12 cellular contexts compared by ENCODE assay signal in the genomic region with DNA sequence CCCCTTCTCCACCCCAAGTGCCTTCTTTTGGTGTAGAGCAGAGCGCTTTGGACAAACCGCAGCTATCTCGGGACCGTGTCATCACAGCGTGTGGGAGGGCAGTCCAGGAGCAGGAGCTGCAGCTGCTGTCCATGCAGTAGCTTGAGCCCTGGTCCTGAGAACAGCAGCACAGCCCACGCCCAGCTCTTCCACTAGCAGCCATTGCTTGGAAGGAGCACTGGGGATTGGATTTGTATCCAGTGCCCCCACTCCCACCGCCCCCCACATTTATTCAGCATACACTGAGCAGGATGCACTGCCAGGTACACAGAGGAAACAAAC.
DNase-seq lines count a peak whose midpoint lies in the region; ATAC-seq and TF ChIP-seq lines count a peak whose summit lies in the region.
"Had no signal": no experiment of that assay in that cellular context is flagged by ENCODE, and none has a peak within 500 bp of the region (broad histone marks: within the 10 kb centered on the region; RNA-seq: fewer than 3 reads in every experiment).

No MANE protein-coding gene starts in this region.

- no peak overlapping the region for H3K9ac ChIP-seq in skeletal muscle satellite cell (ENCODE audit: low read depth, low read length)
- H3K9ac ChIP-seq: KMS-11 had no signal

- intact Hi-C loops in heart right ventricle (cut with DNase I), result loop anchor here in 7 of 10 donors (5.0 to 10.0 kb wide), 4 partner anchors 45 to 127 kb away; a partner anchor contains a TSS

- TF ChIP-seq CTCF in RWPE2 (IDR thresholded peaks at IDR 0.05; ENCODE audit: poor library complexity, severe bottlenecking) (no peak), heart right ventricle (IDR thresholded peaks at IDR 0.05) (no peak)

- H3K36me3 ChIP-seq in RWPE2 (ENCODE audit: low read depth) (no peaks in the 10 kb centered on the region), heart right ventricle (peaks cover 0 to 5% (median 0%) of the 10 kb centered on the region in 9 donors), skeletal muscle satellite cell (ENCODE audit: insufficient read depth, low read length) (no peaks in the 10 kb centered on the region)

- H3K27me3 ChIP-seq in RWPE2 (ENCODE audit: insufficient read depth, poor library complexity, severe bottlenecking), result no peaks in the 10 kb centered on the region
- H3K27me3 ChIP-seq in heart right ventricle, result no peaks in the 10 kb centered on the region
- H3K27me3 ChIP-seq in skeletal muscle satellite cell (ENCODE audit: control insufficient read depth, insufficient read depth, low read length), result no peaks in the 10 kb centered on the region

- H3K4me1 ChIP-seq in RWPE2 (ENCODE audit: insufficient read depth, poor library complexity, severe bottlenecking) (peaks cover 59% of the 10 kb centered on the region), heart right ventricle (peaks cover 23 to 87% (median 73%) of the 10 kb centered on the region in 9 donors), skeletal muscle satellite cell (ENCODE audit: control insufficient read depth, insufficient read depth, low read length) (peaks cover 34% of the 10 kb centered on the region)

- ATAC-seq in RWPE2 (ENCODE audit: low read depth), result no peak
- peak; percentile 30 to 61 (median 50) for ATAC-seq in heart right ventricle
- ATAC-seq in HG02798 (IDR thresholded peaks at IDR 0.05; ENCODE audit: poor library complexity, unreplicated experiment), result no peak
- ATAC-seq: stimulated activated effector memory CD8-positive, alpha-beta T cell treated with anti-CD3 and anti-CD28 coated beads, Interleukin-12 subunit alpha, Interleukin-12 subunit beta, amount 100 ng/mL, for 72 hours had no signal

- peak overlapping the region; percentile 49 for H3K4me2 ChIP-seq in skeletal muscle satellite cell (ENCODE audit: low read length)
- H3K4me2 ChIP-seq: KMS-11 had no signal

- no peaks in the 10 kb centered on the region for H3K9me3 ChIP-seq in RWPE2 (ENCODE audit: severe bottlenecking)
- no peaks in the 10 kb centered on the region for H3K9me3 ChIP-seq in heart right ventricle
- H3K9me3 ChIP-seq in skeletal muscle satellite cell (replicated peaks; ENCODE audit: low read length), result no peaks in the 10 kb centered on the region

- peak; percentile 19 for DNase-seq in GM04504 (ENCODE audit: low read depth)
- no peak for DNase-seq in RWPE2 (ENCODE audit: low spot score)
- DNase-seq in heart right ventricle, result peak in 1 of 2 donors; percentile 41
- no peak for DNase-seq in NCI-H510A (lab: John Stamatoyannopoulos, UW)
- no peak for DNase-seq in NCI-H2029 treated with DMSO at 0.1 percent for 48 hours (lab: John Stamatoyannopoulos, UW)
- no peak for DNase-seq in mucosa of gallbladder (ENCODE audit: low spot score)
- DNase-seq: CD4-positive, alpha-beta T cell; NCI-H2171 had no signal

- H3K27ac ChIP-seq in RWPE2 (ENCODE audit: poor library complexity, severe bottlenecking), result peak overlapping the region; percentile 37
- H3K27ac ChIP-seq in heart right ventricle, result peak overlapping the region in 3 of 10 donors; percentile 19 to 73 (median 57)
- H3K27ac ChIP-seq: KMS-11 had no signal

- H3K4me3 ChIP-seq in RWPE2 (ENCODE audit: severe bottlenecking) (no peak overlapping the region), heart right ventricle (no peak overlapping the region), skeletal muscle satellite cell (ENCODE audit: low read length) (no peak overlapping the region)

- WGBS in heart right ventricle, 2 donors, result 46 to 49% methylated on average over 7 of the region's 7 CpGs

Comparison
In these comparisons a context has a peak if more than half of its experiments do, and no peak if none do; other contexts are left out.
1. ATAC-seq: peak in heart right ventricle (8 of 8); none in RWPE2 (single experiment) and HG02798 (single experiment).